20 cellular contexts compared by ENCODE assay signal in the genomic region with DNA sequence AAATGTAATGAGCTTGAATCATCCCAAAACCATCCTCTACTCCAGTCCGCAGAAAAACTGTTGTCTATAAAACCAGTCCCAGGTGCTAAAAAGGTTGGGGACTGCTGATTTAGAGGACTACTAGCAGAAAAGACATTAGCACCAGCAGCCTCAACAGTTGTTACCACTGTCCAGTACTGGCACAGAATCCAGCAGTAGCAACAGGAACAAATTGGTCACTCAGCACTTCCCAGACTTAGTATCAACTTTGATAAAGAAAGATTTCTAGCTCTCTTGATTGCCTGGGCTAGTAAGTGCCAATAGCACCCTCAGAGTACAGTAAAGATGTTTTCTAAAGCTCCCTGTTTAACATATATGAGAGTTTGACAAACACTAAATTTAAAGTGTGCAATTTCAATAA.
"Had no signal": no experiment of that assay in that cellular context is flagged by ENCODE, and none has a peak within 500 bp of the region (broad histone marks: within the 10 kb centered on the region; RNA-seq: fewer than 3 reads in every experiment).

No MANE protein-coding gene starts in this region.

- FAIRE-seq: colon, endothelial cell of umbilical vein, frontal cortex, kidney had no signal

- H3K27ac Mint-ChIP-seq: mesothelial cell of epicardium had no signal

- H3K9me3 Mint-ChIP-seq: immature natural killer cell had no signal

- H3K4me3 Mint-ChIP-seq: immature natural killer cell, mesothelial cell of epicardium had no signal

- ATAC-seq: foreskin keratinocyte, gastroesophageal sphincter, left lung, lower lobe of right lung, mucosa of descending colon had no signal

- H3K4me1 Mint-ChIP-seq: mesothelial cell of epicardium had no signal

- DNase-seq: dermis blood vessel endothelial cell; dorsolateral prefrontal cortex; effector CD4-positive, alpha-beta T cell; effector memory CD4-positive, alpha-beta T cell; foreskin keratinocyte; heart left ventricle; hypothalamus; immature natural killer cell; islet precursor cell; kidney; kidney glomerular epithelial cell; left lung; lower lobe of right lung; mesenchymal stem cell; mucosa of descending colon had no signal
